Comparison of ENCODE assay signal across 8 cellular contexts in genomic region chr22:35430897-35431322, GRCh38. TPM values are rescaled to one million over a fixed set of nuclear protein-coding genes. Genes with fewer than 3 reads are reported as not detected.
A peak's percentile ranks its signal among the peaks of the same experiment; 100 is the strongest.
DNase-seq lines count a peak whose midpoint lies in the region; ATAC-seq, FAIRE-seq and TF ChIP-seq lines count a peak whose summit lies in the region.

No MANE protein-coding gene starts in this region.

- no peak overlapping the region for H3K4me3 Mint-ChIP-seq in CD8-positive, alpha-beta memory T cell

- peaks cover 0 to 3% (median 0%) of the 10 kb centered on the region in 3 donors for H3K4me1 Mint-ChIP-seq in CD8-positive, alpha-beta memory T cell

- no peak for TF ChIP-seq EP300 in suprapubic skin (IDR thresholded peaks at IDR 0.05)

- H3K27ac Mint-ChIP-seq in CD8-positive, alpha-beta memory T cell, result no peak overlapping the region
- no peak overlapping the region for H3K27ac Mint-ChIP-seq in activated naive CD4-positive, alpha-beta T cell treated with anti-CD3 and anti-CD28 coated beads, Interleukin-2, amount 50 U/mL, for 72 hours

- H3K4me3 ChIP-seq in CD8-positive, alpha-beta memory T cell (ENCODE audit: low read length), result no peak overlapping the region
- H3K4me3 ChIP-seq in pancreas (no peak overlapping the region), suprapubic skin (no peak overlapping the region)

- peaks cover 0 to 1% of the 10 kb centered on the region in 2 donors for H3K27me3 Mint-ChIP-seq in CD8-positive, alpha-beta memory T cell

- TF ChIP-seq POLR2A in suprapubic skin (IDR thresholded peaks at IDR 0.05), result no peak

- H3K9me3 Mint-ChIP-seq in CD8-positive, alpha-beta memory T cell, result peaks cover 0 to 2% (median 0%) of the 10 kb centered on the region in 5 donors
- H3K9me3 Mint-ChIP-seq in activated naive CD4-positive, alpha-beta T cell treated with anti-CD3 and anti-CD28 coated beads, Interleukin-2, amount 50 U/mL, for 72 hours, result no peaks in the 10 kb centered on the region

- intact Hi-C loops in pancreas (cut with DNase I), result loop anchor here in 1 of 3 donors (5.0 kb wide), 2 partner anchors 151 to 191 kb away; no protein-coding TSS in a partner anchor

- no peak overlapping the region for H3K27ac ChIP-seq in CD8-positive, alpha-beta memory T cell (ENCODE audit: low read depth, low read length)
- H3K27ac ChIP-seq in pancreas (peak overlapping the region in 2 of 4 donors; percentile 60 to 62), suprapubic skin (no peak overlapping the region)

- POLR2A ChIA-PET in CD8-positive, alpha-beta memory T cell (lab: Charles Lee), result no interaction called here

- TF ChIP-seq CTCF in pancreas (IDR thresholded peaks at IDR 0.05) (peak; percentile 95 to 99 (median 96)), suprapubic skin (IDR thresholded peaks at IDR 0.05) (peak; percentile 96 to 97)

- no peaks in the 10 kb centered on the region for H3K36me3 ChIP-seq in CD8-positive, alpha-beta memory T cell (ENCODE audit: insufficient read depth, low read length)
- H3K36me3 ChIP-seq in pancreas (no peaks in the 10 kb centered on the region), suprapubic skin (peaks cover 13% of the 10 kb centered on the region)

- DNase-seq in CD8-positive, alpha-beta memory T cell, result peak; percentile 37 to 68 (median 53)
- DNase-seq in HUDEP-2 (lab: John Stamatoyannopoulos, UW; ENCODE audit: unreplicated experiment in 76 of 76) (peak in 54 of 76 experiments; percentile 1 to 71 (median 34)), SK-N-DZ (ENCODE audit: low spot score) (peak; percentile 61), glomerular visceral epithelial cell (ENCODE audit: extremely low spot score) (peak; percentile 93), pancreas (peak; percentile 84 to 98 (median 90)), suprapubic skin (ENCODE audit: low spot score in 2 of 2) (peak; percentile 90)
- peak in 1 of 2 donors; percentile 78 for DNase-seq in activated naive CD4-positive, alpha-beta T cell treated with anti-CD3 and anti-CD28 coated beads, Interleukin-2, amount 50 U/mL, for 72 hours (ENCODE audit: low spot score in 2 of 2)

- peaks cover 5% of the 10 kb centered on the region for H3K9me3 ChIP-seq in CD8-positive, alpha-beta memory T cell (ENCODE audit: low read length)
- H3K9me3 ChIP-seq in pancreas (no peaks in the 10 kb centered on the region), suprapubic skin (peaks cover 13% of the 10 kb centered on the region)

- FAIRE-seq in pancreas (lab: Jason Lieb, UNC), result peak; percentile 84

- H3K27me3 ChIP-seq in CD8-positive, alpha-beta memory T cell (ENCODE audit: insufficient read depth, low read length, poor library complexity, severe bottlenecking), result no peaks in the 10 kb centered on the region
- H3K27me3 ChIP-seq in pancreas (no peaks in the 10 kb centered on the region), suprapubic skin (no peaks in the 10 kb centered on the region)

- H3K36me3 Mint-ChIP-seq in CD8-positive, alpha-beta memory T cell, result peaks cover 2 to 34% (median 21%) of the 10 kb centered on the region in 3 donors
- peaks cover 24 to 41% of the 10 kb centered on the region in 2 donors for H3K36me3 Mint-ChIP-seq in activated naive CD4-positive, alpha-beta T cell treated with anti-CD3 and anti-CD28 coated beads, Interleukin-2, amount 50 U/mL, for 72 hours

- no peaks in the 10 kb centered on the region for H3K4me1 ChIP-seq in CD8-positive, alpha-beta memory T cell (ENCODE audit: insufficient read depth, low read length)
- H3K4me1 ChIP-seq in pancreas (peaks cover 0 to 4% (median 0%) of the 10 kb centered on the region in 3 donors), suprapubic skin (peaks cover 11% of the 10 kb centered on the region)

- peak; percentile 61 to 67 for ATAC-seq in activated naive CD4-positive, alpha-beta T cell treated with anti-CD3 and anti-CD28 coated beads, Interleukin-2, amount 50 U/mL, for 72 hours
- ATAC-seq in pancreas (peak; percentile 93 to 99 (median 98)), GM18861 (IDR thresholded peaks at IDR 0.05; ENCODE audit: unreplicated experiment) (no peak)

- WGBS in pancreas, 2 donors, result 8 to 11% methylated on average over 14 of the region's 14 CpGs
- WGBS in suprapubic skin, result 7% methylated on average over 8 of the region's 14 CpGs

- CTCF ChIA-PET in CD8-positive, alpha-beta memory T cell (lab: Charles Lee), result interaction anchor here (0.7 to 1.8 kb wide), 5 partner anchors 8 to 182 kb away, joined by 4 to 7 read pairs (median 4); no protein-coding TSS in a partner anchor

RNA-seq across cellular contexts. Expression of gene MCM5, which starts 31.0 kb away (rescaled TPM):
- 100 to 1,000 TPM; 287 to 300 TPM for total RNA-seq in CD8-positive, alpha-beta memory T cell
- polyA plus RNA-seq in CD8-positive, alpha-beta memory T cell, result 28.4 TPM
- polyA plus RNA-seq in SK-N-DZ (2014; cell fraction: cytosol; rRNA removed), result 121 and 151 TPM in 2 replicates
- 167 and 220 TPM in 2 replicates for polyA plus RNA-seq in SK-N-DZ (2014; cell fraction: nucleus; rRNA removed)
- 100 to 1,000 TPM; 157 to 310 TPM for total RNA-seq in activated naive CD4-positive, alpha-beta T cell treated with anti-CD3 and anti-CD28 coated beads, Interleukin-2, amount 50 U/mL, for 72 hours
- 10 to 100 TPM in 5 of 6 donors, 1 to 10 TPM in 1; 9.3 to 17.7 (median 13.6) TPM for total RNA-seq in pancreas
- polyA plus RNA-seq in pancreas, result 1 to 10 TPM; 7.2 to 9.8 TPM
- total RNA-seq in suprapubic skin, result 10 to 100 TPM; 19.7 to 41.3 (median 32.6) TPM

RNA-seq across cellular contexts. Expression of gene HMOX1, which starts 50.0 kb away (rescaled TPM):
- 1 to 10 TPM; 5.1 to 5.6 TPM for total RNA-seq in CD8-positive, alpha-beta memory T cell
- polyA plus RNA-seq in CD8-positive, alpha-beta memory T cell, result 0.25 TPM
- 2.6 and 2.8 TPM in 2 replicates for polyA plus RNA-seq in SK-N-DZ (2014; cell fraction: cytosol; rRNA removed)
- 1.1 and 1.5 TPM in 2 replicates for polyA plus RNA-seq in SK-N-DZ (2014; cell fraction: nucleus; rRNA removed)
- under 1 TPM; 0.14 to 0.48 TPM for total RNA-seq in activated naive CD4-positive, alpha-beta T cell treated with anti-CD3 and anti-CD28 coated beads, Interleukin-2, amount 50 U/mL, for 72 hours
- total RNA-seq in pancreas (10 to 100 TPM in 2 of 6 donors, 1 to 10 TPM in 4; 1.8 to 15.9 (median 2.9) TPM), suprapubic skin (10 to 100 TPM; 13.6 to 95.7 (median 61.8) TPM)
- 1 to 10 TPM; 5.2 to 7.1 TPM for polyA plus RNA-seq in pancreas
